ENCODE assay signal across 23 cellular contexts in genomic region chr18:33562741-33563140, GRCh38. TPM values are rescaled to one million over a fixed set of nuclear protein-coding genes. Genes with fewer than 3 reads are reported as not detected.
A peak's percentile ranks its signal among the peaks of the same experiment; 100 is the strongest.
DNase-seq lines count a peak whose midpoint lies in the region; ATAC-seq, FAIRE-seq and TF ChIP-seq lines count a peak whose summit lies in the region.
"Had no signal": no experiment of that assay in that cellular context is flagged by ENCODE, and none has a peak within 500 bp of the region (broad histone marks: within the 10 kb centered on the region; RNA-seq: fewer than 3 reads in every experiment).

No MANE protein-coding gene starts in this region.

- no peak overlapping the region for H3K4me3 Mint-ChIP-seq in type B pancreatic cell
- H3K4me3 Mint-ChIP-seq: CD4-positive, alpha-beta T cell; IgD-negative memory B cell had no signal

- no peak overlapping the region for H3K9ac ChIP-seq in neuronal stem cell (ENCODE audit: low read depth, low read length, poor library complexity)
- H3K9ac ChIP-seq: BLaER1 treated with 17β-estradiol and CSF1 and Interleukin-3, amounts not matched to agents 10 nM and 100 nM; KMS-11 had no signal

- peaks cover 12% of the 10 kb centered on the region for H3K4me1 Mint-ChIP-seq in type B pancreatic cell (ENCODE audit: unreplicated experiment)
- H3K4me1 Mint-ChIP-seq: IgD-negative memory B cell had no signal

- H3K4ac ChIP-seq in neuronal stem cell (ENCODE audit: low read length): no peak overlapping the region

- peaks cover 10% of the 10 kb centered on the region for H3K9me3 Mint-ChIP-seq in type B pancreatic cell

- peak; percentile 55 for FAIRE-seq in D721Med (lab: Jason Lieb, UNC)
- FAIRE-seq: A204.1, G401.6 had no signal

- no peak overlapping the region for H3K14ac ChIP-seq in neuronal stem cell (ENCODE audit: low read length)

- DNase-seq in D721Med (ENCODE audit: insufficient read length, low spot score): no peak
- DNase-seq in left lobe of liver (ENCODE audit: low spot score): no peak
- no peak for DNase-seq in neuronal stem cell (ENCODE audit: low spot score)
- DNase-seq in type B pancreatic cell (ENCODE audit: extremely low spot score, unreplicated experiment): no peak
- DNase-seq in H4 (ENCODE audit: low spot score): no peak
- DNase-seq in HuH-7 (ENCODE audit: low spot score): no peak
- DNase-seq in AG08396 (ENCODE audit: low spot score): no peak
- DNase-seq: AML-193; CD4-positive, alpha-beta T cell; GOT3; MM.1S; NCI-H2029; NCI-H526 treated with DMSO at 0.1 percent for 48 hours; PC-9 had no signal

- no peak for TF ChIP-seq CTCF in D721Med (IDR thresholded peaks at IDR 0.05; ENCODE audit: insufficient read depth, missing control alignments)
- TF ChIP-seq CTCF in type B pancreatic cell (conservative IDR thresholded peaks at IDR 0.05): no peak

- no peaks in the 10 kb centered on the region for H3K27me3 ChIP-seq in neuronal stem cell (ENCODE audit: control insufficient read depth in 3 of 3, insufficient read depth in 3 of 3, low read depth in 1 of 3, low read length in 3 of 3)
- H3K27me3 ChIP-seq: BLaER1 treated with 17β-estradiol and CSF1 and Interleukin-3, amounts not matched to agents 10 nM and 100 nM; SJSA1 had no signal

- peak; percentile 67 for ATAC-seq in left lobe of liver
- ATAC-seq: HCT116, Right ventricle myocardium inferior had no signal

- H2BK12ac ChIP-seq in neuronal stem cell (ENCODE audit: low read length): no peak overlapping the region

- H4K8ac ChIP-seq in neuronal stem cell (ENCODE audit: low read depth, low read length): no peak overlapping the region

- peaks cover 2 to 15% of the 10 kb centered on the region in 2 donors for H3K9me3 ChIP-seq in neuronal stem cell (replicated peaks in 1 of 2; ENCODE audit: control insufficient read depth in 2 of 2, insufficient read depth in 1 of 2, low read depth in 1 of 2, low read length in 2 of 2)
- H3K9me3 ChIP-seq: SJSA1 had no signal

- H3K27ac Mint-ChIP-seq in type B pancreatic cell: peak overlapping the region; percentile 51
- H3K27ac Mint-ChIP-seq: CD4-positive, alpha-beta T cell; IgD-negative memory B cell had no signal

- H3K36me3 ChIP-seq in neuronal stem cell (replicated peaks in 1 of 2; ENCODE audit: control insufficient read depth in 2 of 2, insufficient read depth in 2 of 2, low read length in 2 of 2): no peaks in the 10 kb centered on the region
- H3K36me3 ChIP-seq: BLaER1 treated with 17β-estradiol and CSF1 and Interleukin-3, amounts not matched to agents 10 nM and 100 nM; SJSA1 had no signal

- no peak overlapping the region for H3K23ac ChIP-seq in neuronal stem cell (ENCODE audit: low read depth, low read length, poor library complexity)

- H3K4me2 ChIP-seq in neuronal stem cell (ENCODE audit: insufficient read depth, low read length, poor library complexity, severe bottlenecking): no peak overlapping the region
- H3K4me2 ChIP-seq: BLaER1 treated with 17β-estradiol and CSF1 and Interleukin-3, amounts not matched to agents 10 nM and 100 nM; KMS-11; PC-9 had no signal

- H3K4me1 ChIP-seq in neuronal stem cell (ENCODE audit: control insufficient read depth in 2 of 2, insufficient read depth in 1 of 2, low read depth in 1 of 2, low read length in 2 of 2): peaks cover 3% of the 10 kb centered on the region in 2 donors
- H3K4me1 ChIP-seq: SJSA1 had no signal

- H2BK15ac ChIP-seq in neuronal stem cell (ENCODE audit: low read length): no peak overlapping the region

- peak overlapping the region; percentile 45 for H2AFZ ChIP-seq in neuronal stem cell (ENCODE audit: low read length)
- H2AFZ ChIP-seq: PC-9 had no signal

- H3K27me3 Mint-ChIP-seq in type B pancreatic cell: no peaks in the 10 kb centered on the region
- H3K27me3 Mint-ChIP-seq: CD4-positive, alpha-beta T cell; IgD-negative memory B cell had no signal

- H3K27ac ChIP-seq in neuronal stem cell (replicated peaks; ENCODE audit: low read length): no peak overlapping the region
- H3K27ac ChIP-seq: BLaER1 treated with 17β-estradiol and CSF1 and Interleukin-3, amounts not matched to agents 10 nM and 100 nM; KMS-11; PC-9; SJSA1 had no signal

- no peak overlapping the region for H3K18ac ChIP-seq in neuronal stem cell (ENCODE audit: low read length)

- H3K4me3 ChIP-seq in neuronal stem cell (ENCODE audit: low read length in 2 of 2): no peak overlapping the region
- H3K4me3 ChIP-seq: BLaER1 treated with 17β-estradiol and CSF1 and Interleukin-3, amounts not matched to agents 10 nM and 100 nM; PC-9; SJSA1 had no signal

- no CpG with 5 or more reads among the region's 1 CpG for WGBS in neuronal stem cell (ENCODE audit: extremely low coverage in 2 of 2, insufficient read length in 2 of 2, insufficient replicate concordance in 1 of 2), 2 donors

- no peak overlapping the region for H2AK5ac ChIP-seq in neuronal stem cell (ENCODE audit: low read depth, low read length)

- H3K36me3 Mint-ChIP-seq in type B pancreatic cell: peaks cover 10% of the 10 kb centered on the region
- H3K36me3 Mint-ChIP-seq: IgD-negative memory B cell had no signal

- H2BK5ac ChIP-seq in neuronal stem cell (ENCODE audit: low read length): no peak overlapping the region

- no peaks in the 10 kb centered on the region for H3K79me1 ChIP-seq in neuronal stem cell (ENCODE audit: low read depth, low read length)

- no peak overlapping the region for H4K91ac ChIP-seq in neuronal stem cell (ENCODE audit: low read depth, low read length, poor library complexity)

- H2BK120ac ChIP-seq in neuronal stem cell (ENCODE audit: low read depth, low read length): no peak overlapping the region

RNA-seq across cellular contexts. Expression of gene ASXL3, which starts 15.3 kb away (rescaled TPM):
- total RNA-seq in left lobe of liver (2.6 TPM), type B pancreatic cell (ENCODE audit: low replicate concordance) (15.6 and 24.4 TPM in 2 replicates)
- 2.1 TPM for polyA plus RNA-seq in neuronal stem cell (2013, experiment 1 of 2)
- 2.2 TPM for polyA plus RNA-seq in neuronal stem cell (2013, experiment 2 of 2)
- 0.41 and 1.3 TPM in 2 replicates for total RNA-seq in H4 (2014; rRNA removed; shearing (Covaris generic))
- total RNA-seq: CD4-positive, alpha-beta T cell; PC-9; RPMI7951; SJSA1 had no signal
- polyA plus RNA-seq: IgD-negative memory B cell had no signal
